Comparison of ENCODE assay signal across 14 cellular contexts in the genomic region with DNA sequence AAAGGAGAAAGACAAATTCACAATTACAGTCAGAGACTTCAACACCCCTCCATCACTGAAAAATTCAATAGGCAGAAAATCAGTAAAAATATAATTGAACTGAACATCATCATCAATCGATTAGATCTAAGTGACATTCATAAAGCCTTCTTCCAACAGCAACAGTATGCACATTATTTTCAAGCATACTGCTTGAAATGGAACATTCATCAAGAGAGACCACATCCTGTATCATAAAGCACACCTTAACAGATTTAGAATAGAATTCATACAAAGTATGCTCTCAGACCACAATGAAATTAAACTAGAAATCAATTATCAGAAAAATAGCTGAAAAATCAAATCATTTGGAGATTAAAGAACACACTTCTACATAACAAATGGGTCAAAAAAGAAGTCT.
"Had no signal": no experiment of that assay in that cellular context is flagged by ENCODE, and none has a peak within 500 bp of the region (broad histone marks: within the 10 kb centered on the region; RNA-seq: fewer than 3 reads in every experiment).

No MANE protein-coding gene starts in this region.

- H3K4me1 ChIP-seq: esophagus squamous epithelium, sigmoid colon, upper lobe of left lung had no signal

- H3K27ac Mint-ChIP-seq: stimulated activated naive B cell treated with anti-CD40 and anti-IgM and Interleukin-4, amounts not matched to agents 10 μg/mL and 1 μg/mL and 100 μg/mL, for 72 hours had no signal

- H3K4me3 ChIP-seq: esophagus squamous epithelium, sigmoid colon, SK-N-MC, upper lobe of left lung had no signal

- H3K27ac ChIP-seq: esophagus squamous epithelium, sigmoid colon, SK-N-MC, upper lobe of left lung had no signal

- DNase-seq: activated CD4-positive, alpha-beta T cell treated with anti-CD3 and anti-CD28 coated beads, Interleukin-2, amount 50 U/mL, for 1 hour; activated naive CD4-positive, alpha-beta T cell treated with anti-CD3 and anti-CD28 coated beads, Interleukin-2, amount 50 U/mL, for 16 hours; activated T-cell treated with anti-CD3 and anti-CD28 coated beads, Interleukin-2, amount 50 U/mL, for 48 hours; anterior cingulate cortex; esophagus squamous epithelium; foreskin fibroblast; glutamatergic neuron; mammary epithelial cell; sigmoid colon; stimulated activated CD4-positive, alpha-beta T cell treated with anti-CD3 and anti-CD28 coated beads, Interleukin-2, amount 100 ng/mL, for 24 hours; stimulated activated naive B cell treated with anti-CD40 and anti-IgM and Interleukin-4, amounts not matched to agents 10 μg/mL and 1 μg/mL and 100 μg/mL, for 72 hours; T-helper 1 cell; upper lobe of left lung had no signal

- H3K9me3 ChIP-seq: esophagus squamous epithelium, sigmoid colon, upper lobe of left lung had no signal

- H3K27me3 Mint-ChIP-seq: stimulated activated naive B cell treated with anti-CD40 and anti-IgM and Interleukin-4, amounts not matched to agents 10 μg/mL and 1 μg/mL and 100 μg/mL, for 72 hours had no signal

- H3K4me3 Mint-ChIP-seq: stimulated activated naive B cell treated with anti-CD40 and anti-IgM and Interleukin-4, amounts not matched to agents 10 μg/mL and 1 μg/mL and 100 μg/mL, for 72 hours had no signal

- H3K27me3 ChIP-seq: esophagus squamous epithelium, sigmoid colon, upper lobe of left lung had no signal

- ATAC-seq: stimulated activated naive B cell treated with anti-CD40 and anti-IgM and Interleukin-4, amounts not matched to agents 10 μg/mL and 1 μg/mL and 100 μg/mL, for 72 hours had no signal
